In genomic region chrX:14039344-14039743, GRCh38 we compare ENCODE assay signal across 8 cellular contexts. TPM values are rescaled to one million over a fixed set of nuclear protein-coding genes. Genes with fewer than 3 reads are reported as not detected.
DNase-seq lines count a peak whose midpoint lies in the region; ATAC-seq, FAIRE-seq and TF ChIP-seq lines count a peak whose summit lies in the region.

No MANE protein-coding gene starts in this region.

- no peak overlapping the region for H3K27ac Mint-ChIP-seq in activated T-cell treated with anti-CD3 and anti-CD28 coated beads, Interleukin-2, amount 50 U/mL, for 72 hours

- no peaks in the 10 kb centered on the region for H3K36me3 Mint-ChIP-seq in activated T-cell treated with anti-CD3 and anti-CD28 coated beads, Interleukin-2, amount 50 U/mL, for 72 hours (ENCODE audit: insufficient read depth in 2 of 2)

- TF ChIP-seq POLR2A in GM12891 (IDR thresholded peaks at IDR 0.05; ENCODE audit: low read depth, low read length): no peak

- no peaks in the 10 kb centered on the region for H3K4me1 Mint-ChIP-seq in activated T-cell treated with anti-CD3 and anti-CD28 coated beads, Interleukin-2, amount 50 U/mL, for 72 hours (ENCODE audit: low read depth)

- ATAC-seq in HG03342 (IDR thresholded peaks at IDR 0.05; ENCODE audit: unreplicated experiment): peak; percentile 90
- ATAC-seq in activated T-cell treated with anti-CD3 and anti-CD28 coated beads, Interleukin-2, amount 50 U/mL, for 72 hours (replicated peaks in 1 of 2): peak; percentile 64 to 82
- peak; percentile 79 for ATAC-seq in sciatic nerve
- ATAC-seq in HG03439 (IDR thresholded peaks at IDR 0.05; ENCODE audit: unreplicated experiment): no peak

- no peaks in the 10 kb centered on the region for H3K9me3 Mint-ChIP-seq in activated T-cell treated with anti-CD3 and anti-CD28 coated beads, Interleukin-2, amount 50 U/mL, for 72 hours

- intact Hi-C loops in OCI-LY7 (cut with micrococcal nuclease; ENCODE audit: unreplicated experiment) (loop anchor here (1.0 to 10.0 kb wide), 3 partner anchors 489 to 1203 kb away; no protein-coding TSS in a partner anchor), sciatic nerve (cut with DNase I) (no loop called here)

- POLR2A ChIA-PET in OCI-LY7 (lab: Charles Lee): no interaction called here

- no peaks in the 10 kb centered on the region for H3K9me2 ChIP-seq in OCI-LY7 (ENCODE audit: insufficient read depth, low read length)

- no peaks in the 10 kb centered on the region for H3K9me3 ChIP-seq in OCI-LY7 (ENCODE audit: low read length)

- H3K4me3 Mint-ChIP-seq in activated T-cell treated with anti-CD3 and anti-CD28 coated beads, Interleukin-2, amount 50 U/mL, for 72 hours: no peak overlapping the region

- no peak overlapping the region for H3K27ac ChIP-seq in OCI-LY7 (ENCODE audit: low read depth, low read length, poor library complexity, severe bottlenecking)

- H4K20me1 ChIP-seq in OCI-LY7 (ENCODE audit: insufficient read depth, low read length): no peaks in the 10 kb centered on the region

- CTCF ChIA-PET in OCI-LY7 (lab: Charles Lee; ENCODE audit: unreplicated experiment): no interaction called here

- DNase-seq in GM12891 (ENCODE audit: insufficient read length, low spot score): no peak
- peak; percentile 59 for DNase-seq in OCI-LY7 (ENCODE audit: low spot score)
- DNase-seq in activated T-cell treated with anti-CD3 and anti-CD28 coated beads, Interleukin-2, amount 50 U/mL, for 72 hours: peak; percentile 58 to 65
- DNase-seq in foreskin fibroblast: peak in 1 of 2 donors; percentile 57
- DNase-seq in sciatic nerve (ENCODE audit: low spot score): peak; percentile 68

- peak; percentile 95 for FAIRE-seq in A204.1 (lab: Jason Lieb, UNC)
- peak; percentile 91 for FAIRE-seq in GM12891 (lab: Jason Lieb, UNC)

- no peaks in the 10 kb centered on the region for H3K36me3 ChIP-seq in OCI-LY7 (ENCODE audit: insufficient read depth, low read length)

- no TSS peak for BruUV-seq in OCI-LY7 (replicated peaks; lab: Mats Ljungman, UMichigan)

- no peak overlapping the region for H2AFZ ChIP-seq in OCI-LY7 (ENCODE audit: low read length)

- no peaks in the 10 kb centered on the region for H3K4me1 ChIP-seq in OCI-LY7 (ENCODE audit: insufficient read depth, low read length, poor library complexity, severe bottlenecking)

- H3K4me3 ChIP-seq in OCI-LY7 (ENCODE audit: low read depth, low read length, poor library complexity, severe bottlenecking): no peak overlapping the region
- H3K4me3 ChIP-seq in foreskin fibroblast (ENCODE audit: low read depth in 1 of 2, low read length in 2 of 2): no peak overlapping the region

- H3K4me2 ChIP-seq in OCI-LY7 (ENCODE audit: low read length): no peak overlapping the region

- H3K27me3 Mint-ChIP-seq in activated T-cell treated with anti-CD3 and anti-CD28 coated beads, Interleukin-2, amount 50 U/mL, for 72 hours (ENCODE audit: low read depth): peaks cover 60% of the 10 kb centered on the region

- H3K79me2 ChIP-seq in OCI-LY7 (ENCODE audit: insufficient read depth, low read depth, low read length): no peaks in the 10 kb centered on the region

- TF ChIP-seq CTCF in OCI-LY7 (conservative IDR thresholded peaks at IDR 0.05; ENCODE audit: low read length): peak; percentile 80
- TF ChIP-seq CTCF in foreskin fibroblast (IDR thresholded peaks at IDR 0.05; ENCODE audit: low read depth, low read length): peak; percentile 23

TF ChIP-seq in GM12891, 5 proteins besides CTCF, POLR2A, EP300 and RAD21:
- TF ChIP-seq POLR2AphosphoS5 (IDR thresholded peaks at IDR 0.05; ENCODE audit: low read depth, low read length) (no peak), SPI1 (IDR thresholded peaks at IDR 0.05; ENCODE audit: low read depth, low read length) (peak; percentile 42)
TF ChIP-seq in GM12891: peak in this region for 1.

RNA-seq across cellular contexts. Expression of gene GEMIN8, which starts 9.7 kb away (rescaled TPM):
- 18.6 TPM for polyA plus RNA-seq in GM12891 (2012; ENCODE audit: low read depth, missing spikeins)
- total RNA-seq in OCI-LY7 (2014; rRNA removed; shearing (Covaris generic)): 23.2 and 30.1 TPM in 2 replicates
- total RNA-seq in OCI-LY7 (2022) (24.6 and 25.6 TPM in 2 replicates), sciatic nerve (33.6 TPM)
- total RNA-seq in activated T-cell treated with anti-CD3 and anti-CD28 coated beads, Interleukin-2, amount 50 U/mL, for 72 hours: 10 to 100 TPM; 12.8 to 13.4 TPM
